ENCODE assay signal across 22 cellular contexts in genomic region chr22:45883811-45884170, GRCh38.
A peak's percentile ranks its signal among the peaks of the same experiment; 100 is the strongest.
DNase-seq lines count a peak whose midpoint lies in the region; ATAC-seq and TF ChIP-seq lines count a peak whose summit lies in the region.
"Had no signal": no experiment of that assay in that cellular context is flagged by ENCODE, and none has a peak within 500 bp of the region (broad histone marks: within the 10 kb centered on the region; RNA-seq: fewer than 3 reads in every experiment).

No MANE protein-coding gene starts in this region.

- H3K9me2 ChIP-seq in hepatocyte (replicated peaks; ENCODE audit: insufficient read depth) = no peaks in the 10 kb centered on the region

- H3K4me1 Mint-ChIP-seq in chondrocyte (ENCODE audit: low read depth) (peaks cover 3% of the 10 kb centered on the region), neural progenitor cell (peaks cover 49% of the 10 kb centered on the region)
- H3K4me1 Mint-ChIP-seq: CD4-positive, CD25-positive, alpha-beta regulatory T cell had no signal

- intact Hi-C loops in Right ventricle myocardium superior (cut with DNase I) (no loop called here), left ventricle myocardium superior (cut with micrococcal nuclease) (no loop called here)

- ATAC-seq in Right ventricle myocardium superior (ENCODE audit: poor library complexity) (no peak), left ventricle myocardium superior (no peak)
- ATAC-seq: PC-3 had no signal

- H3K36me3 Mint-ChIP-seq in chondrocyte (ENCODE audit: low read depth) (no peaks in the 10 kb centered on the region), neural progenitor cell (no peaks in the 10 kb centered on the region)
- H3K36me3 Mint-ChIP-seq: CD4-positive, CD25-positive, alpha-beta regulatory T cell had no signal

- no peak for TF ChIP-seq CTCF in chondrocyte (IDR thresholded peaks at IDR 0.05)
- TF ChIP-seq CTCF in neural progenitor cell (IDR thresholded peaks at IDR 0.05) = no peak
- no peak for TF ChIP-seq CTCF in hepatocyte (IDR thresholded peaks at IDR 0.05; ENCODE audit: poor library complexity)

- H3K9me3 ChIP-seq in neural progenitor cell (ENCODE audit: low read depth) (no peaks in the 10 kb centered on the region), hepatocyte (ENCODE audit: low read depth) (no peaks in the 10 kb centered on the region)
- H3K9me3 ChIP-seq: HAP-1, MG63 had no signal

- H3K27me3 ChIP-seq in neural progenitor cell (peaks cover 19% of the 10 kb centered on the region), hepatocyte (no peaks in the 10 kb centered on the region)
- H3K27me3 ChIP-seq: MG63 had no signal

- DNase-seq in Right ventricle myocardium superior = peak; percentile 23
- no peak for DNase-seq in left ventricle myocardium superior
- DNase-seq in chondrocyte (ENCODE audit: low spot score) = peak; percentile 72
- no peak for DNase-seq in neural progenitor cell (ENCODE audit: low spot score)
- DNase-seq in hepatocyte (ENCODE audit: low spot score) = no peak
- no peak for DNase-seq in SIG-M5 treated with dmso at 0.1 percent for 504 hours (lab: John Stamatoyannopoulos, UW; ENCODE audit: unreplicated experiment)
- no peak for DNase-seq in effector CD4-positive, alpha-beta T cell
- DNase-seq: CD4-positive, CD25-positive, alpha-beta regulatory T cell; DMS153; DND-41; GM23248; HFFc6; IMR-90; KG1; NCI-H2029; NCI-H446; NCI-H524 treated with DMSO at 0.1 percent for 48 hours; NCI-H774; PC-3; SHP77 had no signal

- WGBS in hepatocyte (ENCODE audit: low lambda C conversion rate, missing lambda C conversion rate) = 96% methylated on average over 8 of the region's 8 CpGs

- H3K4me3 Mint-ChIP-seq in chondrocyte (ENCODE audit: unreplicated experiment) (no peak overlapping the region), neural progenitor cell (no peak overlapping the region)
- H3K4me3 Mint-ChIP-seq: CD4-positive, CD25-positive, alpha-beta regulatory T cell; HFFc6 had no signal

- H3K4me3 ChIP-seq in neural progenitor cell (no peak overlapping the region), hepatocyte (no peak overlapping the region)
- H3K4me3 ChIP-seq: GM23248, HAP-1, MG63 had no signal

- H3K79me2 ChIP-seq in neural progenitor cell (ENCODE audit: low read depth) (no peaks in the 10 kb centered on the region), hepatocyte (no peaks in the 10 kb centered on the region)

- no peaks in the 10 kb centered on the region for H3K9me3 Mint-ChIP-seq in chondrocyte (ENCODE audit: low read depth)
- H3K9me3 Mint-ChIP-seq in neural progenitor cell = no peaks in the 10 kb centered on the region
- H3K9me3 Mint-ChIP-seq: HFFc6 had no signal

- H3K4me2 ChIP-seq in neural progenitor cell (no peak overlapping the region), hepatocyte (no peak overlapping the region)

- H3K27ac Mint-ChIP-seq in chondrocyte (ENCODE audit: unreplicated experiment) = no peak overlapping the region
- peak overlapping the region; percentile 78 for H3K27ac Mint-ChIP-seq in neural progenitor cell
- H3K27ac Mint-ChIP-seq: CD4-positive, CD25-positive, alpha-beta regulatory T cell; HFFc6 had no signal

- H2AFZ ChIP-seq in neural progenitor cell (replicated peaks) = no peak overlapping the region
- H2AFZ ChIP-seq in hepatocyte = no peak overlapping the region
- H2AFZ ChIP-seq: GM23248 had no signal

- H3F3A ChIP-seq in neural progenitor cell (ENCODE audit: low read depth) = peaks cover 6% of the 10 kb centered on the region

- H3K27ac ChIP-seq in neural progenitor cell = no peak overlapping the region
- H3K27ac ChIP-seq in hepatocyte = no peak overlapping the region
- H3K27ac ChIP-seq: GM23248 had no signal

- H3K9ac ChIP-seq in neural progenitor cell = no peak overlapping the region
- H3K9ac ChIP-seq: GM23248 had no signal

- no peaks in the 10 kb centered on the region for H3K36me3 ChIP-seq in neural progenitor cell
- H3K36me3 ChIP-seq in hepatocyte (replicated peaks; ENCODE audit: insufficient read depth, low read depth) = no peaks in the 10 kb centered on the region
- H3K36me3 ChIP-seq: HAP-1, MG63 had no signal

- H3K4me1 ChIP-seq in neural progenitor cell (peaks cover 20% of the 10 kb centered on the region), hepatocyte (ENCODE audit: insufficient read depth) (no peaks in the 10 kb centered on the region)
- H3K4me1 ChIP-seq: HAP-1 had no signal

- H4K20me1 ChIP-seq in neural progenitor cell (ENCODE audit: low read depth) (no peaks in the 10 kb centered on the region), hepatocyte (ENCODE audit: insufficient read depth, poor library complexity, severe bottlenecking) (no peaks in the 10 kb centered on the region)

- H3K27me3 Mint-ChIP-seq in chondrocyte (ENCODE audit: low read depth) (peaks cover 20% of the 10 kb centered on the region), neural progenitor cell (ENCODE audit: insufficient read depth, low read depth) (peaks cover 13% of the 10 kb centered on the region)

Comparison
In these comparisons a context has a peak if more than half of its experiments do, and no peak if none do; other contexts are left out.
1. DNase-seq: peak in Right ventricle myocardium superior (single experiment) and chondrocyte (single experiment); none in left ventricle myocardium superior (single experiment), neural progenitor cell (single experiment), hepatocyte (single experiment), SIG-M5 treated with dmso at 0.1 percent for 504 hours (single experiment) and effector CD4-positive, alpha-beta T cell (single experiment).